In the genomic region with DNA sequence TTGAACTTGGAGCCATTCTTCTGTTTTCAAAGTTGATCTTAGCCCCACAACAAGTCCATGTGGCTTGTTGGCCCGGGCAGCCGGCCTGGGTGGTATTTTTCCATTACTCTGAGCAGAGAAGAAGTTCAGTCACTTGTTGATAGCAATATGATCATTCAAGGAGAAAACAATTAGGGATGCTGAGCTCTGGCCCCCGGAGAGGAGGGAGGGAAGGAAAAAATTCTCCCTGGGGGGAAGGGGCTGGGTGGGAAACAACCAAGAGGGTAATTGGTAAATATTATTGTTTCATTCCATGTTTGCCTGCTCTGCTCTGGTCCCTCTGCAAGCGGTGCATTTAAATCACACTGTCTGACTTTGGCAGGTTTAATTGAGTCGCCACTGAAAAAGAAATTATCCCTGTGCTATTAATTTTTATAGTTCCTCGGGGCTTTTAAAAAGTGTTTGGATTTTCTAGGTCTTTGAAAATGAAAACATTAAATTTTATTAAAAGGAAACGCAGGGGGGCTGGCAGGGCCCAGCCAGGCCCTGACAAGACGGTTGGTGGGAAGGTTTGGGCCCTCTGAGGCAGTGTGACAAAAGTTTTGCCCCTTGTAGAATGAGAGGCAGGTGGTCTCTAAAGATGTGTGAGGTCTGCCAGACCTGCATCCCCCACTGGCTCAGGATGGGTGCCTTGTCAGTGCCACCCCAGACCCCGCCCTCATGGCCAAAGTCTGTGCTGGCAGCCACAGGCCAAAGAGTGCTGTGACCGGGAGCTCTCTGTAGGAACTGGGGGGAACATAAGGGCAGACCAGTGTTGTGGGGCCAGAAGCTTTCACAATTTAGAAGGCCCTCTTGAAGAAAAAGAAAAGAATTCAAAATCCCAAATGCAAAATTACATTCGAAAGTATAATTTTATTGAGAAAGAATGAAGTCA, we compare ENCODE assay signal across 19 cellular contexts. TPM values are rescaled to one million over a fixed set of nuclear protein-coding genes. Genes with fewer than 3 reads are reported as not detected.
DNase-seq lines count a peak whose midpoint lies in the region; ATAC-seq and TF ChIP-seq lines count a peak whose summit lies in the region.
"Had no signal": no experiment of that assay in that cellular context is flagged by ENCODE, and none has a peak within 500 bp of the region (broad histone marks: within the 10 kb centered on the region; RNA-seq: fewer than 3 reads in every experiment).

No MANE protein-coding gene starts in this region.

- no peaks in the 10 kb centered on the region for H3K79me2 ChIP-seq in GM23248 (ENCODE audit: insufficient read depth)

- H3K9ac ChIP-seq in colonic mucosa (ENCODE audit: low read depth in 2 of 2, low read length in 2 of 2) (no peak overlapping the region), GM23248 (no peak overlapping the region)

- H4K20me1 ChIP-seq in GM23248 (ENCODE audit: insufficient read depth), result no peaks in the 10 kb centered on the region

- no peak overlapping the region for H3K4me2 ChIP-seq in GM23248 (ENCODE audit: unreplicated experiment)

- ATAC-seq in right cardiac atrium (peak; percentile 37 to 60), HG03520 (IDR thresholded peaks at IDR 0.05; ENCODE audit: unreplicated experiment) (no peak)
- ATAC-seq: activated naive CD4-positive, alpha-beta T cell treated with anti-CD3 and anti-CD28 coated beads, Interleukin-2, amount 50 U/mL, for 72 hours; stimulated activated naive B cell treated with anti-CD40 and anti-IgM and Interleukin-4, amounts not matched to agents 10 μg/mL and 1 μg/mL and 100 μg/mL, for 72 hours had no signal

- no peaks in the 10 kb centered on the region for H3K36me3 ChIP-seq in colonic mucosa
- no peaks in the 10 kb centered on the region for H3K36me3 ChIP-seq in prostate gland
- H3K36me3 ChIP-seq in urinary bladder (ENCODE audit: insufficient read depth), result no peaks in the 10 kb centered on the region
- no peaks in the 10 kb centered on the region for H3K36me3 ChIP-seq in GM23248 (ENCODE audit: low read depth)
- H3K36me3 ChIP-seq: BE2C, neutrophil had no signal

- 61% methylated on average over 11 of the region's 11 CpGs for WGBS in right cardiac atrium
- WGBS in prostate gland, result 36% methylated on average over 11 of the region's 11 CpGs
- WGBS in urinary bladder, result 44% methylated on average over 11 of the region's 11 CpGs
- WGBS in GM23248 (ENCODE audit: low coverage in 1 of 2, low lambda C conversion rate in 2 of 2, missing lambda C conversion rate in 2 of 2), 2 experiments, result 34 to 40% methylated on average over 10 to 11 of the region's 11 CpGs

- H3K4me1 ChIP-seq in colonic mucosa, result no peaks in the 10 kb centered on the region
- peaks cover 4% of the 10 kb centered on the region for H3K4me1 ChIP-seq in right cardiac atrium (ENCODE audit: control insufficient read depth, insufficient read depth, low read length)
- no peaks in the 10 kb centered on the region for H3K4me1 ChIP-seq in prostate gland (replicated peaks)
- no peaks in the 10 kb centered on the region for H3K4me1 ChIP-seq in urinary bladder (ENCODE audit: insufficient read depth)
- H3K4me1 ChIP-seq in GM23248 (ENCODE audit: insufficient read depth), result peaks cover 20% of the 10 kb centered on the region
- H3K4me1 ChIP-seq: BE2C had no signal

- peaks cover 9% of the 10 kb centered on the region; the same call in 1 of the 2 replicates for H3F3A ChIP-seq in GM23248 (ENCODE audit: insufficient read depth)

- H2AFZ ChIP-seq in GM23248, result no peak overlapping the region

- intact Hi-C loops in colonic mucosa (cut with DNase I) (no loop called here), right cardiac atrium (cut with DNase I) (no loop called here), prostate gland (cut with DNase I) (loop anchor here (2.0 kb wide), 1 partner anchor 58 kb away; no protein-coding TSS in a partner anchor)

- in situ Hi-C loops in GM23248 (cut with MboI), result no loop called here

- H3K4me3 ChIP-seq in colonic mucosa, result no peak overlapping the region
- no peak overlapping the region for H3K4me3 ChIP-seq in right cardiac atrium (ENCODE audit: low read length)
- H3K4me3 ChIP-seq in prostate gland, result no peak overlapping the region
- no peak overlapping the region for H3K4me3 ChIP-seq in urinary bladder (ENCODE audit: low read depth, low read length)
- no peak overlapping the region for H3K4me3 ChIP-seq in GM23248
- H3K4me3 ChIP-seq: SK-N-MC had no signal

- H3K27ac ChIP-seq in colonic mucosa (no peak overlapping the region), right cardiac atrium (ENCODE audit: low read length) (peak overlapping the region; percentile 73), prostate gland (peak overlapping the region; percentile 46 to 61), urinary bladder (ENCODE audit: low read depth) (peak overlapping the region; percentile 68), GM23248 (no peak overlapping the region)
- H3K27ac ChIP-seq: neutrophil, SK-N-MC had no signal

- H3K9me3 ChIP-seq in colonic mucosa (no peaks in the 10 kb centered on the region), right cardiac atrium (ENCODE audit: control insufficient read depth, low read length) (no peaks in the 10 kb centered on the region), prostate gland (no peaks in the 10 kb centered on the region), GM23248 (ENCODE audit: low read depth) (no peaks in the 10 kb centered on the region)
- H3K9me3 ChIP-seq: BE2C, neutrophil had no signal

- DNase-seq in colonic mucosa, result peak; percentile 31
- DNase-seq in right cardiac atrium, result peak; percentile 61 to 89 (median 82)
- no peak for DNase-seq in prostate gland (ENCODE audit: low spot score)
- no peak for DNase-seq in GM23248
- no peak for DNase-seq in retina
- DNase-seq: activated T-cell treated with anti-CD3 and anti-CD28 coated beads, Interleukin-2, amount 50 U/mL, for 24 hours; BE2C; effector CD4-positive, alpha-beta T cell; mesenchymal stem cell; NCI-H1436; NCI-H345; stimulated activated naive B cell treated with anti-CD40 and anti-IgM and Interleukin-4, amounts not matched to agents 10 μg/mL and 1 μg/mL and 100 μg/mL, for 72 hours had no signal

- H3K27me3 ChIP-seq in colonic mucosa, result no peaks in the 10 kb centered on the region
- H3K27me3 ChIP-seq in right cardiac atrium (ENCODE audit: control insufficient read depth, insufficient read depth), result no peaks in the 10 kb centered on the region
- H3K27me3 ChIP-seq in prostate gland (replicated peaks; ENCODE audit: insufficient read depth), result no peaks in the 10 kb centered on the region
- H3K27me3 ChIP-seq in GM23248 (replicated peaks; ENCODE audit: insufficient read depth), result no peaks in the 10 kb centered on the region
- H3K27me3 ChIP-seq: BE2C, neutrophil had no signal

- TF ChIP-seq CTCF in colonic mucosa (IDR thresholded peaks at IDR 0.05), result no peak
- TF ChIP-seq CTCF in prostate gland (IDR thresholded peaks at IDR 0.05), result no peak

- H3K9me2 ChIP-seq in GM23248 (ENCODE audit: insufficient read depth), result no peaks in the 10 kb centered on the region

- no peak for TF ChIP-seq POLR2A in prostate gland (IDR thresholded peaks at IDR 0.05)

RNA-seq across cellular contexts. Expression of a gene that starts 52.5 kb away (rescaled TPM):
- total RNA-seq in colonic mucosa (not detected), right cardiac atrium (under 1 TPM; 0.14 to 0.21 (median 0.18) TPM), prostate gland (1 to 10 TPM in 1 of 2 donors, under 1 TPM in 1; 0.05 to 1.7 TPM), urinary bladder (0.32 TPM)
- polyA plus RNA-seq in right cardiac atrium (0.07 TPM), urinary bladder (not detected), GM23248 (2016; fragmentation: Nextera tagmentation; extraction: Ambion mirVana) (0.18 TPM in 1 of 2 replicates, not detected in the other)
- 0.13 and 0.43 TPM in 2 replicates for total RNA-seq in GM23248 (2014; rRNA removed; shearing (Covaris generic))
- total RNA-seq: activated naive CD4-positive, alpha-beta T cell treated with anti-CD3 and anti-CD28 coated beads, Interleukin-2, amount 50 U/mL, for 72 hours; bronchial epithelial cell; LHCN-M2 had no signal

Comparison
In these comparisons a context has a peak if more than half of its experiments do, and no peak if none do; other contexts are left out.
1. DNase-seq: peak in colonic mucosa (single experiment) and right cardiac atrium (3 of 3); none in prostate gland (single experiment), GM23248 (single experiment) and retina (single experiment).
2. H3K27ac ChIP-seq: peak in right cardiac atrium (single experiment), prostate gland (2 of 2) and urinary bladder (single experiment); none in colonic mucosa (single experiment) and GM23248 (single experiment).